Comparison of ENCODE assay signal across 28 cellular contexts in the genomic region with DNA sequence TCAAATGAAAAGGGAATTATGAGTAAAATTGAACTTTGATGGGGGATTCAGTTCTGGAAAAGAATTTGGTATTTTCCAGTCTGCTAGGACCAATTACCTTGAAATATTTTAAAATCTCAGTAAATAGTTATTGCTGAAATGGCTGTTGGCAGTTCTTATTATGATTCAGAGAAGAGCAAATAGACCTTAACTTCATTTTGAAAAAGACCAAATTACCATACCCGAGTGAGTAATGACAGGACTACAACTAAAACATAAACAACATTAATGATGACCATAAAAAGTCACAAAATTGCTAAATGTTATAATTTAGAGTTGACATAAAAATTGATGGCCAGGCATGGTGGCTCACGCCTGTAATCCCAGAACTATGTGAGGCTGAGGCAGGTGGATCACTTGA. TPM values are rescaled to one million over a fixed set of nuclear protein-coding genes. Genes with fewer than 3 reads are reported as not detected.
"Had no signal": no experiment of that assay in that cellular context is flagged by ENCODE, and none has a peak within 500 bp of the region (broad histone marks: within the 10 kb centered on the region; RNA-seq: fewer than 3 reads in every experiment).

No MANE protein-coding gene starts in this region.

- ATAC-seq: esophagus mucosa; left cardiac atrium; sciatic nerve; stimulated activated effector memory CD8-positive, alpha-beta T cell treated with anti-CD3 and anti-CD28 coated beads, Interleukin-12 subunit alpha, Interleukin-12 subunit beta, amount 100 ng/mL, for 72 hours; WTC11 had no signal

- H3K27ac Mint-ChIP-seq: dendritic cell treated with granulocyte-macrophage colony-stimulating factor and Interleukin-4, amounts not matched to agents 40 ng/mL and 50 ng/mL, for 4 days; neural progenitor cell; WTC11 had no signal

- H3K4me1 ChIP-seq: adrenal gland, ascending aorta had no signal

- H3K9ac ChIP-seq: neural progenitor cell had no signal

- H3K36me3 ChIP-seq: neural progenitor cell had no signal

- H3K9me3 Mint-ChIP-seq: activated CD4-positive, alpha-beta memory T cell treated with anti-CD3 and anti-CD28 coated beads for 36 hours; dendritic cell treated with granulocyte-macrophage colony-stimulating factor and Interleukin-4, amounts not matched to agents 40 ng/mL and 50 ng/mL, for 4 days; neural progenitor cell; stimulated activated effector memory CD8-positive, alpha-beta T cell treated with anti-CD3 and anti-CD28 coated beads, Interleukin-12 subunit alpha, Interleukin-12 subunit beta, amount 100 ng/mL, for 72 hours; WTC11 had no signal

- H3K27me3 ChIP-seq: adrenal gland, ascending aorta, brain microvascular endothelial cell, neural progenitor cell, upper lobe of left lung had no signal

- H3K9me3 ChIP-seq: adrenal gland, ascending aorta, thoracic aorta, upper lobe of left lung had no signal

- DNase-seq: activated CD4-positive, alpha-beta memory T cell treated with anti-CD3 and anti-CD28 coated beads for 36 hours; activated CD4-positive, alpha-beta T cell treated with anti-CD3 and anti-CD28 coated beads for 4 hours; activated gamma-delta T cell treated with Interleukin-2 at 50 U/mL for 16 hours; adrenal gland; brain microvascular endothelial cell; caudate nucleus; effector CD4-positive, alpha-beta T cell; glutamatergic neuron; hypothalamus; left cardiac atrium; small intestine; stimulated activated CD4-positive, alpha-beta T cell treated with anti-CD3 and anti-CD28 coated beads, Interleukin-2, amount 100 ng/mL, for 24 hours; T1000; upper lobe of left lung had no signal

- H3K4me2 ChIP-seq: neural progenitor cell had no signal

- H3K4me3 ChIP-seq: adrenal gland, ascending aorta, neural progenitor cell, thoracic aorta, upper lobe of left lung had no signal

- H3K4me3 Mint-ChIP-seq: activated CD4-positive, alpha-beta memory T cell treated with anti-CD3 and anti-CD28 coated beads for 36 hours; activated naive CD8-positive, alpha-beta T cell; dendritic cell treated with granulocyte-macrophage colony-stimulating factor and Interleukin-4, amounts not matched to agents 40 ng/mL and 50 ng/mL, for 4 days; neural progenitor cell; stimulated activated effector memory CD8-positive, alpha-beta T cell treated with anti-CD3 and anti-CD28 coated beads, Interleukin-12 subunit alpha, Interleukin-12 subunit beta, amount 100 ng/mL, for 72 hours; WTC11 had no signal

- H3K27me3 Mint-ChIP-seq: activated CD4-positive, alpha-beta memory T cell treated with anti-CD3 and anti-CD28 coated beads for 36 hours; activated naive CD8-positive, alpha-beta T cell; dendritic cell treated with granulocyte-macrophage colony-stimulating factor and Interleukin-4, amounts not matched to agents 40 ng/mL and 50 ng/mL, for 4 days had no signal

- H3K36me3 Mint-ChIP-seq: neural progenitor cell, WTC11 had no signal

- H3K27ac ChIP-seq: adrenal gland, brain microvascular endothelial cell, neural progenitor cell, upper lobe of left lung had no signal

- H2AFZ ChIP-seq: neural progenitor cell had no signal

RNA-seq across cellular contexts. Expression of a gene that starts 53.8 kb away (rescaled TPM):
- total RNA-seq: activated CD4-positive, alpha-beta memory T cell treated with anti-CD3 and anti-CD28 coated beads for 36 hours; adrenal gland; ascending aorta; esophagus mucosa; frontal cortex; left cardiac atrium; mononuclear cell; omental fat pad; posterior vena cava; sciatic nerve; T-helper 1 cell treated with Interleukin-12 subunit alpha and Interleukin-12 subunit beta and Interleukin-4 antibody, amounts not matched to agents 30 ng/mL and 1 ng/mL, for 36 hours; thoracic aorta; upper lobe of left lung; WTC11 had no signal
- polyA plus RNA-seq: adrenal gland, small intestine had no signal
